In the genomic region with DNA sequence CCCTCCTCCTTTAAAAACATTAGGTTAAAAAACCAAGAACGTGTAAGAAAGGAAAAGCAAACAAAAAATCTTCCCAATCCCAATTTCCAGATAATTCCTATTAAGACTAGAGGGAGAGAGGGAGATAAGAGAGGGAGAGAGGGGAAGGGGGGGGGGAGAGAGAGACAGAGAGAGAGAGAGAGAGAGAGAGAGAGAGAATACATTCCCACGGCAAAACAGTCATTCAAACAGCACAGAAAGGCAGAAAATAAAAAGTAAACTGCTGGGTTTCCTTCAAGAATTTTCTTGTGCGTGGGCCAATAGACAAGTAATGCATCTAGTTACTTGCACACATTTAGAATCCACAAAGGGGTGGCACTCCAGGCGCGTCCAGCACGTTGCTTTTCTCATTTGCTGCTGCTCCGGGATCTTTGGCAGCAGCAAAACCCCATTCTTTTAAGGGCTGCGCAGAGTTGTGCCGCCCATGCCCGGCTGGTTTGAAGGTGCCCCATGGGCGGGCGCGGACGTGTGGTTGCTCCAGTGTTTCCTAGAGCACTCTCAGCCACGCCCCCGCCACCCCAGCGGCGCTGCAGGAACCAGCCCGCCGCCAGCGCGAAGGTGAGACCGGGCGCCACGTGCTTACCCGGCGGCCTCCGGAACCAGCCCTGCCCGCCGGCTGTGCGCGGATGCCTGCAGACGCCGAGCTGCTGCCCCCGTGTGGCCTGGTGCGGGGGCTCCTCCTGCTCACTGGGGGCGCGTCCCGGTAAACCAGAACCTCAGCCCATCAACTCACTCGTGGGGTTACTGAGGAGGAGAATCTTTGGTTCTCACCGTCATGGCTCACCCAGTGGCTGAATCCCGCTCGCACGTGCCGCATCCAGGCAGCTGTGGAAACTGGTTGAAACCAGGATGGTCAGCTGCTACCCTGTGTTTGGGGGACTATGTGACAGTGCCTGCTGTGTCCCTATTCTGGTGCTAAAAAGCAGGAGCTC, we compare ENCODE assay signal across 1 cellular context.
A peak's percentile ranks its signal among the peaks of the same experiment; 100 is the strongest.
TF ChIP-seq lines count a peak whose summit lies in the region.

No MANE protein-coding gene starts in this region.

TF ChIP-seq in HepG2, 621 proteins besides CTCF, POLR2A, EP300 and RAD21 (continued from another document and continues in another):
- TF ChIP-seq, protein P1, sequence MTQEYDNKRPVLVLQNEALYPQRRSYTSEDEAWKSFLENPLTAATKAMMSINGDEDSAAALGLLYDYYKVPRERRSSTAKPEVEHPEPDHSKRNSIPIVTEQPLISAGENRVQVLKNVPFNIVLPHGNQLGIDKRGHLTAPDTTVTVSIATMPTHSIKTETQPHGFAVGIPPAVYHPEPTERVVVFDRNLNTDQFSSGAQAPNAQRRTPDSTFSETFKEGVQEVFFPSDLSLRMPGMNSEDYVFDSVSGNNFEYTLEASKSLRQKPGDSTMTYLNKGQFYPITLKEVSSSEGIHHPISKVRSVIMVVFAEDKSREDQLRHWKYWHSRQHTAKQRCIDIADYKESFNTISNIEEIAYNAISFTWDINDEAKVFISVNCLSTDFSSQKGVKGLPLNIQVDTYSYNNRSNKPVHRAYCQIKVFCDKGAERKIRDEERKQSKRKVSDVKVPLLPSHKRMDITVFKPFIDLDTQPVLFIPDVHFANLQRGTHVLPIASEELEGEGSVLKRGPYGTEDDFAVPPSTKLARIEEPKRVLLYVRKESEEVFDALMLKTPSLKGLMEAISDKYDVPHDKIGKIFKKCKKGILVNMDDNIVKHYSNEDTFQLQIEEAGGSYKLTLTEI (CRISPR knock-in tag; conservative IDR thresholded peaks at IDR 0.05), result no peak
- TF ChIP-seq CENPT (CRISPR knock-in tag; IDR thresholded peaks at IDR 0.05; ENCODE audit: low read depth) (peak; percentile 95; the same call in 1 of the 2 replicates), ZNF724P (CRISPR knock-in tag; IDR thresholded peaks at IDR 0.05; ENCODE audit: borderline replicate concordance) (peak; percentile 97; the same call in 1 of the 2 replicates), TBL1XR1 (IDR thresholded peaks at IDR 0.05; ENCODE audit: borderline replicate concordance, low read length, partially characterized antibody) (no peak), MBD4 (IDR thresholded peaks at IDR 0.05; ENCODE audit: borderline replicate concordance, low read length) (no peak), MTF1 (CRISPR knock-in tag; IDR thresholded peaks at IDR 0.05) (peak; percentile 91), MATR3 (CRISPR knock-in tag; IDR thresholded peaks at IDR 0.05) (no peak), TBP (CRISPR knock-in tag; IDR thresholded peaks at IDR 0.05) (no peak), REXO4 (CRISPR knock-in tag; IDR thresholded peaks at IDR 0.05; ENCODE audit: borderline replicate concordance) (peak; percentile 77), ZNF24 (IDR thresholded peaks at IDR 0.05) (no peak), AHR (CRISPR knock-in tag; IDR thresholded peaks at IDR 0.05) (peak; percentile 91), GABPB1 (CRISPR knock-in tag; IDR thresholded peaks at IDR 0.05) (peak; percentile 94), ZNF747 (CRISPR knock-in tag; IDR thresholded peaks at IDR 0.05; ENCODE audit: borderline replicate concordance) (peak; percentile 99), DPF2 (CRISPR knock-in tag; IDR thresholded peaks at IDR 0.05; ENCODE audit: borderline replicate concordance, low read depth) (no peak), POLR2AphosphoS2 (IDR thresholded peaks at IDR 0.05; ENCODE audit: low read depth, low read length) (no peak), KAT2B (IDR thresholded peaks at IDR 0.05; ENCODE audit: borderline replicate concordance, low read depth, low read length) (no peak), ZNF589 (CRISPR knock-in tag; conservative IDR thresholded peaks at IDR 0.05) (peak; percentile 96), ZSCAN25 (CRISPR knock-in tag; IDR thresholded peaks at IDR 0.05) (peak; percentile 92), THYN1 (CRISPR knock-in tag; IDR thresholded peaks at IDR 0.05; ENCODE audit: borderline replicate concordance, low read depth) (0 out of 2 replicates have a peak, but pooled peaks have one; percentile 90), ZFX (CRISPR knock-in tag; IDR thresholded peaks at IDR 0.05; ENCODE audit: low read depth) (peak; percentile 72), ZNF547 (CRISPR knock-in tag; IDR thresholded peaks at IDR 0.05) (peak; percentile 99), ZFP62 (CRISPR knock-in tag; IDR thresholded peaks at IDR 0.05) (no peak), KLF16 (CRISPR knock-in tag; IDR thresholded peaks at IDR 0.05) (peak; percentile 83 to 99; a peak in 2 of 4 replicates), ZSCAN29 (CRISPR knock-in tag; conservative IDR thresholded peaks at IDR 0.05) (no peak), ZNF720 (CRISPR knock-in tag; IDR thresholded peaks at IDR 0.05) (no peak), GATA4 (IDR thresholded peaks at IDR 0.05; ENCODE audit: borderline replicate concordance, low read depth) (no peak), GATAD2A (CRISPR knock-in tag; IDR thresholded peaks at IDR 0.05) (peak; percentile 32; the same call in 1 of the 2 replicates), ZNF234 (CRISPR knock-in tag; conservative IDR thresholded peaks at IDR 0.05) (peak; percentile 94; the same call in 1 of the 2 replicates)
- TF ChIP-seq, protein P2, sequence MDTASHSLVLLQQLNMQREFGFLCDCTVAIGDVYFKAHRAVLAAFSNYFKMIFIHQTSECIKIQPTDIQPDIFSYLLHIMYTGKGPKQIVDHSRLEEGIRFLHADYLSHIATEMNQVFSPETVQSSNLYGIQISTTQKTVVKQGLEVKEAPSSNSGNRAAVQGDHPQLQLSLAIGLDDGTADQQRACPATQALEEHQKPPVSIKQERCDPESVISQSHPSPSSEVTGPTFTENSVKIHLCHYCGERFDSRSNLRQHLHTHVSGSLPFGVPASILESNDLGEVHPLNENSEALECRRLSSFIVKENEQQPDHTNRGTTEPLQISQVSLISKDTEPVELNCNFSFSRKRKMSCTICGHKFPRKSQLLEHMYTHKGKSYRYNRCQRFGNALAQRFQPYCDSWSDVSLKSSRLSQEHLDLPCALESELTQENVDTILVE (CRISPR knock-in tag; IDR thresholded peaks at IDR 0.05), result peak; percentile 90; the same call in 1 of the 2 replicates
- TF ChIP-seq, protein P3, sequence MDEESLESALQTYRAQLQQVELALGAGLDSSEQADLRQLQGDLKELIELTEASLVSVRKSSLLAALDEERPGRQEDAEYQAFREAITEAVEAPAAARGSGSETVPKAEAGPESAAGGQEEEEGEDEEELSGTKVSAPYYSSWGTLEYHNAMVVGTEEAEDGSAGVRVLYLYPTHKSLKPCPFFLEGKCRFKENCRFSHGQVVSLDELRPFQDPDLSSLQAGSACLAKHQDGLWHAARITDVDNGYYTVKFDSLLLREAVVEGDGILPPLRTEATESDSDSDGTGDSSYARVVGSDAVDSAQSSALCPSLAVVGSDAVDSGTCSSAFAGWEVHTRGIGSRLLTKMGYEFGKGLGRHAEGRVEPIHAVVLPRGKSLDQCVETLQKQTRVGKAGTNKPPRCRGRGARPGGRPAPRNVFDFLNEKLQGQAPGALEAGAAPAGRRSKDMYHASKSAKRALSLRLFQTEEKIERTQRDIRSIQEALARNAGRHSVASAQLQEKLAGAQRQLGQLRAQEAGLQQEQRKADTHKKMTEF (CRISPR knock-in tag; IDR thresholded peaks at IDR 0.05), result peak; percentile 97
- TF ChIP-seq, protein P4, sequence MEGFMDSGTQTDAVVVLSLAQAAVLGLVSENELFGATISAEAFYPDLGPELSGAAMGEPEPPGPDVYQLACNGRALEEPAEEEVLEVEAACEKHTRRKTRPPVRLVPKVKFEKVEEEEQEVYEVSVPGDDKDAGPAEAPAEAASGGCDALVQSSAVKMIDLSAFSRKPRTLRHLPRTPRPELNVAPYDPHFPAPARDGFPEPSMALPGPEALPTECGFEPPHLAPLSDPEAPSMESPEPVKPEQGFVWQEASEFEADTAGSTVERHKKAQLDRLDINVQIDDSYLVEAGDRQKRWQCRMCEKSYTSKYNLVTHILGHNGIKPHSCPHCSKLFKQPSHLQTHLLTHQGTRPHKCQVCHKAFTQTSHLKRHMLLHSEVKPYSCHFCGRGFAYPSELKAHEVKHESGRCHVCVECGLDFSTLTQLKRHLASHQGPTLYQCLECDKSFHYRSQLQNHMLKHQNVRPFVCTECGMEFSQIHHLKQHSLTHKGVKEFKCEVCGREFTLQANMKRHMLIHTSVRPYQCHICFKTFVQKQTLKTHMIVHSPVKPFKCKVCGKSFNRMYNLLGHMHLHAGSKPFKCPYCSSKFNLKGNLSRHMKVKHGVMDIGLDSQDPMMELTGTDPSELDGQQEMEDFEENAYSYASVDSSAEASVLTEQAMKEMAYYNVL (CRISPR knock-in tag; IDR thresholded peaks at IDR 0.05; ENCODE audit: borderline replicate concordance), result peak; percentile 91; the same call in 1 of the 2 replicates
- TF ChIP-seq, protein P5, sequence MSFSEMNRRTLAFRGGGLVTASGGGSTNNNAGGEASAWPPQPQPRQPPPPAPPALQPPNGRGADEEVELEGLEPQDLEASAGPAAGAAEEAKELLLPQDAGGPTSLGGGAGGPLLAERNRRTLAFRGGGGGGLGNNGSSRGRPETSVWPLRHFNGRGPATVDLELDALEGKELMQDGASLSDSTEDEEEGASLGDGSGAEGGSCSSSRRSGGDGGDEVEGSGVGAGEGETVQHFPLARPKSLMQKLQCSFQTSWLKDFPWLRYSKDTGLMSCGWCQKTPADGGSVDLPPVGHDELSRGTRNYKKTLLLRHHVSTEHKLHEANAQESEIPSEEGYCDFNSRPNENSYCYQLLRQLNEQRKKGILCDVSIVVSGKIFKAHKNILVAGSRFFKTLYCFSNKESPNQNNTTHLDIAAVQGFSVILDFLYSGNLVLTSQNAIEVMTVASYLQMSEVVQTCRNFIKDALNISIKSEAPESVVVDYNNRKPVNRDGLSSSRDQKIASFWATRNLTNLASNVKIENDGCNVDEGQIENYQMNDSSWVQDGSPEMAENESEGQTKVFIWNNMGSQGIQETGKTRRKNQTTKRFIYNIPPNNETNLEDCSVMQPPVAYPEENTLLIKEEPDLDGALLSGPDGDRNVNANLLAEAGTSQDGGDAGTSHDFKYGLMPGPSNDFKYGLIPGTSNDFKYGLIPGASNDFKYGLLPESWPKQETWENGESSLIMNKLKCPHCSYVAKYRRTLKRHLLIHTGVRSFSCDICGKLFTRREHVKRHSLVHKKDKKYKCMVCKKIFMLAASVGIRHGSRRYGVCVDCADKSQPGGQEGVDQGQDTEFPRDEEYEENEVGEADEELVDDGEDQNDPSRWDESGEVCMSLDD (CRISPR knock-in tag; IDR thresholded peaks at IDR 0.05; ENCODE audit: borderline replicate concordance), result peak; percentile 87; the same call in 1 of the 2 replicates
- TF ChIP-seq, protein P6, sequence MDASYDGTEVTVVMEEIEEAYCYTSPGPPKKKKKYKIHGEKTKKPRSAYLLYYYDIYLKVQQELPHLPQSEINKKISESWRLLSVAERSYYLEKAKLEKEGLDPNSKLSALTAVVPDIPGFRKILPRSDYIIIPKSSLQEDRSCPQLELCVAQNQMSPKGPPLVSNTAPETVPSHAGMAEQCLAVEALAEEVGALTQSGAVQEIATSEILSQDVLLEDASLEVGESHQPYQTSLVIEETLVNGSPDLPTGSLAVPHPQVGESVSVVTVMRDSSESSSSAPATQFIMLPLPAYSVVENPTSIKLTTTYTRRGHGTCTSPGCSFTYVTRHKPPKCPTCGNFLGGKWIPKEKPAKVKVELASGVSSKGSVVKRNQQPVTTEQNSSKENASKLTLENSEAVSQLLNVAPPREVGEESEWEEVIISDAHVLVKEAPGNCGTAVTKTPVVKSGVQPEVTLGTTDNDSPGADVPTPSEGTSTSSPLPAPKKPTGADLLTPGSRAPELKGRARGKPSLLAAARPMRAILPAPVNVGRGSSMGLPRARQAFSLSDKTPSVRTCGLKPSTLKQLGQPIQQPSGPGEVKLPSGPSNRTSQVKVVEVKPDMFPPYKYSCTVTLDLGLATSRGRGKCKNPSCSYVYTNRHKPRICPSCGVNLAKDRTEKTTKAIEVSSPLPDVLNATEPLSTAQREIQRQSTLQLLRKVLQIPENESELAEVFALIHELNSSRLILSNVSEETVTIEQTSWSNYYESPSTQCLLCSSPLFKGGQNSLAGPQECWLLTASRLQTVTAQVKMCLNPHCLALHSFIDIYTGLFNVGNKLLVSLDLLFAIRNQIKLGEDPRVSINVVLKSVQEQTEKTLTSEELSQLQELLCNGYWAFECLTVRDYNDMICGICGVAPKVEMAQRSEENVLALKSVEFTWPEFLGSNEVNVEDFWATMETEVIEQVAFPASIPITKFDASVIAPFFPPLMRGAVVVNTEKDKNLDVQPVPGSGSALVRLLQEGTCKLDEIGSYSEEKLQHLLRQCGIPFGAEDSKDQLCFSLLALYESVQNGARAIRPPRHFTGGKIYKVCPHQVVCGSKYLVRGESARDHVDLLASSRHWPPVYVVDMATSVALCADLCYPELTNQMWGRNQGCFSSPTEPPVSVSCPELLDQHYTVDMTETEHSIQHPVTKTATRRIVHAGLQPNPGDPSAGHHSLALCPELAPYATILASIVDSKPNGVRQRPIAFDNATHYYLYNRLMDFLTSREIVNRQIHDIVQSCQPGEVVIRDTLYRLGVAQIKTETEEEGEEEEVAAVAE (CRISPR knock-in tag; IDR thresholded peaks at IDR 0.05; ENCODE audit: borderline replicate concordance), result peak; percentile 62; the same call in 1 of the 2 replicates
- TF ChIP-seq, protein P7, sequence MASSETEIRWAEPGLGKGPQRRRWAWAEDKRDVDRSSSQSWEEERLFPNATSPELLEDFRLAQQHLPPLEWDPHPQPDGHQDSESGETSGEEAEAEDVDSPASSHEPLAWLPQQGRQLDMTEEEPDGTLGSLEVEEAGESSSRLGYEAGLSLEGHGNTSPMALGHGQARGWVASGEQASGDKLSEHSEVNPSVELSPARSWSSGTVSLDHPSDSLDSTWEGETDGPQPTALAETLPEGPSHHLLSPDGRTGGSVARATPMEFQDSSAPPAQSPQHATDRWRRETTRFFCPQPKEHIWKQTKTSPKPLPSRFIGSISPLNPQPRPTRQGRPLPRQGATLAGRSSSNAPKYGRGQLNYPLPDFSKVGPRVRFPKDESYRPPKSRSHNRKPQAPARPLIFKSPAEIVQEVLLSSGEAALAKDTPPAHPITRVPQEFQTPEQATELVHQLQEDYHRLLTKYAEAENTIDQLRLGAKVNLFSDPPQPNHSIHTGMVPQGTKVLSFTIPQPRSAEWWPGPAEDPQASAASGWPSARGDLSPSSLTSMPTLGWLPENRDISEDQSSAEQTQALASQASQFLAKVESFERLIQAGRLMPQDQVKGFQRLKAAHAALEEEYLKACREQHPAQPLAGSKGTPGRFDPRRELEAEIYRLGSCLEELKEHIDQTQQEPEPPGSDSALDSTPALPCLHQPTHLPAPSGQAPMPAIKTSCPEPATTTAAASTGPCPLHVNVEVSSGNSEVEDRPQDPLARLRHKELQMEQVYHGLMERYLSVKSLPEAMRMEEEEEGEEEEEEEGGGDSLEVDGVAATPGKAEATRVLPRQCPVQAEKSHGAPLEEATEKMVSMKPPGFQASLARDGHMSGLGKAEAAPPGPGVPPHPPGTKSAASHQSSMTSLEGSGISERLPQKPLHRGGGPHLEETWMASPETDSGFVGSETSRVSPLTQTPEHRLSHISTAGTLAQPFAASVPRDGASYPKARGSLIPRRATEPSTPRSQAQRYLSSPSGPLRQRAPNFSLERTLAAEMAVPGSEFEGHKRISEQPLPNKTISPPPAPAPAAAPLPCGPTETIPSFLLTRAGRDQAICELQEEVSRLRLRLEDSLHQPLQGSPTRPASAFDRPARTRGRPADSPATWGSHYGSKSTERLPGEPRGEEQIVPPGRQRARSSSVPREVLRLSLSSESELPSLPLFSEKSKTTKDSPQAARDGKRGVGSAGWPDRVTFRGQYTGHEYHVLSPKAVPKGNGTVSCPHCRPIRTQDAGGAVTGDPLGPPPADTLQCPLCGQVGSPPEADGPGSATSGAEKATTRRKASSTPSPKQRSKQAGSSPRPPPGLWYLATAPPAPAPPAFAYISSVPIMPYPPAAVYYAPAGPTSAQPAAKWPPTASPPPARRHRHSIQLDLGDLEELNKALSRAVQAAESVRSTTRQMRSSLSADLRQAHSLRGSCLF (CRISPR knock-in tag; IDR thresholded peaks at IDR 0.05; ENCODE audit: borderline replicate concordance), result peak; percentile 72; the same call in 1 of the 2 replicates
